19 cellular contexts compared by ENCODE assay signal in the genomic region with DNA sequence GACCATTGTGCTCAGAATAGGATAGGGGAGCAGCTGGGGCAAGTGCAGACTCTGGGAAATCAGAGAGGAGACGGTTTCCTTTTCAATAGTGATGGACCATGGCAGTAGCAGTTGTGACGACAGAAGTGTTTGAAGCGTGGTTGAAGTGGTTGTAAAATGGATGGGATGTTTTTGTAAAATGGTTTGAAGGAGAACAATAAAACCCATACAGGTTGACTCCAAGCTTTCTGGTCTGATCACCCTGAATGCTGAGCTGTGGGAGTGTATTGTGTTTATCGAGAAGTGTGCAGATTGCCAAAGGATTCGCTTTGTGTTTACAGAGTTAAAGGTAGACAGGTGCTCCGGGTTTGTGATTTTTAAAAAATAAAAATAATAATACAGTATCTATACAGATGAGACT.
"Had no signal": no experiment of that assay in that cellular context is flagged by ENCODE, and none has a peak within 500 bp of the region (broad histone marks: within the 10 kb centered on the region; RNA-seq: fewer than 3 reads in every experiment).

No MANE protein-coding gene starts in this region.

- ATAC-seq: activated naive CD8-positive, alpha-beta T cell treated with anti-CD3 and anti-CD28 coated beads, Interleukin-2, amount 50 U/mL, for 24 hours; activated T-helper 17 cell treated with anti-CD3 and anti-CD28 coated beads, Interleukin-2, amount 50 U/mL, for 72 hours; effector memory CD8-positive, alpha-beta T cell; gastrocnemius medialis; heart left ventricle; lower lobe of right lung; stimulated activated naive CD8-positive, alpha-beta T cell treated with anti-CD3 and anti-CD28 coated beads, Interleukin-15, amount 100 ng/mL, for 72 hours had no signal

- H3K27ac ChIP-seq: epithelial cell of prostate, gastrocnemius medialis, heart left ventricle, lower lobe of right lung, neural progenitor cell, ovary, sigmoid colon, VCaP had no signal

- H3K4me1 ChIP-seq: gastrocnemius medialis, heart left ventricle, lower lobe of right lung, neural progenitor cell had no signal

- H3K27me3 ChIP-seq: gastrocnemius medialis, neural progenitor cell, ovary, sigmoid colon had no signal

- DNase-seq: activated CD4-positive, alpha-beta T cell treated with anti-CD3 and anti-CD28 coated beads for 1 hour; activated CD4-positive, alpha-beta T cell treated with anti-CD3 and anti-CD28 coated beads, Interleukin-2, amount 50 U/mL, for 4 hours; activated naive CD4-positive, alpha-beta T cell treated with Interleukin-2 at 50 U/mL for 16 hours; activated naive CD8-positive, alpha-beta T cell treated with anti-CD3 and anti-CD28 coated beads, Interleukin-2, amount 50 U/mL, for 24 hours; aorta; cerebellar nuclear complex; effector memory CD8-positive, alpha-beta T cell; gastrocnemius medialis; heart left ventricle; immature natural killer cell; lower lobe of right lung; ovary; sigmoid colon; stimulated activated CD4-positive, alpha-beta T cell treated with anti-CD3 and anti-CD28 coated beads, Interleukin-1b, Interleukin-23, amount 100 ng/mL, for 48 hours; stimulated activated naive CD8-positive, alpha-beta T cell treated with anti-CD3 and anti-CD28 coated beads, Interleukin-15, amount 100 ng/mL, for 72 hours had no signal
